In the genomic region with DNA sequence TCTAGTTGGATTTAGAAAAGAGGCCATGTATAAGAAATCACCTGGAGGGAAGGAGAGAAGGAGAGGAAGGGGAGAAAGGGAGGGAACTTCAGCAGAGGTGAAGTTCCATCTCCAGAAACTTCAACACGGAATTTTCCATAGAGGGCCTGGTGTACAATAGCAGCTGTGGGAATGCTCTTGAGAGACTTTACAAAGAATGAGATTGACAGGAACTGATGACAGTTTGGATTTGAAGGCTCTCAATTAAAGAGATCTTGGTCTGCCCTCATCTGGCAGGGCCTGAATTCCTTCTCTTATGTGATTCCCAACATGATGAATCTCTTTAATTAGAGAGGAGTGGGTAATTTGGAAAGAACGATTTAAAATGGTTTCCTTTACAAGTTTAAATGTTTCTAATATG, we compare ENCODE assay signal across 17 cellular contexts.
DNase-seq lines count a peak whose midpoint lies in the region; ATAC-seq and TF ChIP-seq lines count a peak whose summit lies in the region.
"Had no signal": no experiment of that assay in that cellular context is flagged by ENCODE, and none has a peak within 500 bp of the region (broad histone marks: within the 10 kb centered on the region; RNA-seq: fewer than 3 reads in every experiment).

No MANE protein-coding gene starts in this region.

- no peaks in the 10 kb centered on the region for H3K27me3 ChIP-seq in A673 (replicated peaks; ENCODE audit: insufficient read depth, low read depth, low read length, poor library complexity)
- no peaks in the 10 kb centered on the region for H3K27me3 ChIP-seq in CD4-positive, CD25-positive, alpha-beta regulatory T cell (ENCODE audit: control insufficient read depth, insufficient read depth, low read length)
- no peaks in the 10 kb centered on the region for H3K27me3 ChIP-seq in lower lobe of right lung (ENCODE audit: low read depth)
- H3K27me3 ChIP-seq: BE2C had no signal

- H3K4me3 ChIP-seq in A673 (ENCODE audit: low read depth, low read length, poor library complexity, severe bottlenecking) (no peak overlapping the region), lower lobe of right lung (no peak overlapping the region)
- no peak overlapping the region for H3K4me3 ChIP-seq in CD4-positive, CD25-positive, alpha-beta regulatory T cell (ENCODE audit: low read depth, low read length)

- TF ChIP-seq CTCF in A673 (conservative IDR thresholded peaks at IDR 0.05; ENCODE audit: low read depth, low read length) (0 out of 2 replicates have a peak, but pooled peaks have one; percentile 11), lower lobe of right lung (IDR thresholded peaks at IDR 0.05) (no peak)

- peaks cover 0 to 1% (median 0%) of the 10 kb centered on the region in 7 donors for H3K9me3 Mint-ChIP-seq in CD4-positive, CD25-positive, alpha-beta regulatory T cell

- H3K27ac ChIP-seq in A673 (ENCODE audit: low read depth, low read length, poor library complexity, severe bottlenecking) (no peak overlapping the region), lower lobe of right lung (no peak overlapping the region)
- H3K27ac ChIP-seq in CD4-positive, CD25-positive, alpha-beta regulatory T cell (ENCODE audit: insufficient read depth, low read length, poor library complexity, severe bottlenecking): no peak overlapping the region

- H3K27ac Mint-ChIP-seq in CD4-positive, CD25-positive, alpha-beta regulatory T cell: peak overlapping the region; percentile 2 to 5 (median 2)
- H3K27ac Mint-ChIP-seq: activated CD4-positive, alpha-beta T cell treated with anti-CD3 and anti-CD28 coated beads for 36 hours had no signal

- DNase-seq in A673 (ENCODE audit: low spot score): peak; percentile 3
- DNase-seq in CD4-positive, CD25-positive, alpha-beta regulatory T cell: no peak
- peak; percentile 54 for DNase-seq in NCI-H446 treated with DMSO at 0.1 percent for 48 hours (lab: John Stamatoyannopoulos, UW)
- peak; percentile 29 for DNase-seq in medulla oblongata (ENCODE audit: extremely low spot score)
- DNase-seq in lower lobe of right lung: no peak
- no peak for DNase-seq in activated naive CD4-positive, alpha-beta T cell treated with Interleukin-2 at 50 U/mL for 16 hours
- DNase-seq in cerebellar nuclear complex (lab: John Stamatoyannopoulos, UW): no peak
- DNase-seq: activated effector memory CD4-positive, alpha-beta T cell treated with anti-CD3 and anti-CD28 coated beads, Interleukin-2, amount 50 U/mL, for 16 hours; BE2C; foreskin melanocyte; GF-D8; Kasumi-1; left colon; NCI-H1417; RPMI8226; SW 1271 had no signal

- H3K9me3 ChIP-seq in A673 (ENCODE audit: low read depth, low read length, poor library complexity, severe bottlenecking) (no peaks in the 10 kb centered on the region), lower lobe of right lung (no peaks in the 10 kb centered on the region)
- H3K9me3 ChIP-seq in CD4-positive, CD25-positive, alpha-beta regulatory T cell (ENCODE audit: control insufficient read depth in 2 of 2, low read length in 2 of 2): no peaks in the 10 kb centered on the region
- H3K9me3 ChIP-seq: BE2C had no signal

- H3K27me3 Mint-ChIP-seq in CD4-positive, CD25-positive, alpha-beta regulatory T cell: no peaks in the 10 kb centered on the region
- H3K27me3 Mint-ChIP-seq: activated CD4-positive, alpha-beta T cell treated with anti-CD3 and anti-CD28 coated beads for 36 hours had no signal

- H3K4me1 Mint-ChIP-seq in CD4-positive, CD25-positive, alpha-beta regulatory T cell: peaks cover 25 to 86% (median 55%) of the 10 kb centered on the region in 4 donors

- CTCF ChIA-PET in A673 (lab: Charles Lee): no interaction called here

- intact Hi-C loops in A673 (cut with micrococcal nuclease; ENCODE audit: unreplicated experiment): no loop called here
- intact Hi-C loops in lower lobe of right lung (cut with DNase I): no loop called here

- H3K4me1 ChIP-seq in A673 (ENCODE audit: insufficient read depth, low read length, poor library complexity, severe bottlenecking): peaks cover 14% of the 10 kb centered on the region
- peaks cover 4% of the 10 kb centered on the region for H3K4me1 ChIP-seq in CD4-positive, CD25-positive, alpha-beta regulatory T cell (ENCODE audit: control insufficient read depth, insufficient read depth, low read length, poor library complexity, severe bottlenecking)
- H3K4me1 ChIP-seq in lower lobe of right lung: no peaks in the 10 kb centered on the region
- H3K4me1 ChIP-seq: BE2C had no signal

- no peak overlapping the region for H3K4me3 Mint-ChIP-seq in CD4-positive, CD25-positive, alpha-beta regulatory T cell
- H3K4me3 Mint-ChIP-seq: activated CD4-positive, alpha-beta T cell treated with anti-CD3 and anti-CD28 coated beads for 36 hours had no signal

- H3K36me3 ChIP-seq in A673 (ENCODE audit: insufficient read depth, low read length, poor library complexity, severe bottlenecking): no peaks in the 10 kb centered on the region
- no peaks in the 10 kb centered on the region for H3K36me3 ChIP-seq in CD4-positive, CD25-positive, alpha-beta regulatory T cell (ENCODE audit: control insufficient read depth, insufficient read depth, low read length)
- H3K36me3 ChIP-seq in lower lobe of right lung: no peaks in the 10 kb centered on the region
- H3K36me3 ChIP-seq: BE2C had no signal

- POLR2A ChIA-PET in A673 (lab: Charles Lee; ENCODE audit: low non-redundant PET): no interaction called here

- BruUV-seq in A673 (replicated peaks; lab: Mats Ljungman, UMichigan): no TSS peak

- no peak for ATAC-seq in CD4-positive, CD25-positive, alpha-beta regulatory T cell (ENCODE audit: low read depth in 2 of 2)
- no peak for ATAC-seq in lower lobe of right lung
- ATAC-seq: left colon had no signal

- peaks cover 5% of the 10 kb centered on the region for H3K36me3 Mint-ChIP-seq in CD4-positive, CD25-positive, alpha-beta regulatory T cell

Comparison
In these comparisons a context has a peak if more than half of its experiments do, and no peak if none do; other contexts are left out.
1. DNase-seq: peak in A673 (single experiment), NCI-H446 treated with DMSO at 0.1 percent for 48 hours (single experiment) and medulla oblongata (single experiment); none in CD4-positive, CD25-positive, alpha-beta regulatory T cell (0 of 3), lower lobe of right lung (single experiment), activated naive CD4-positive, alpha-beta T cell treated with Interleukin-2 at 50 U/mL for 16 hours (single experiment) and cerebellar nuclear complex (0 of 2).